8 cellular contexts compared by ENCODE assay signal in the genomic region with DNA sequence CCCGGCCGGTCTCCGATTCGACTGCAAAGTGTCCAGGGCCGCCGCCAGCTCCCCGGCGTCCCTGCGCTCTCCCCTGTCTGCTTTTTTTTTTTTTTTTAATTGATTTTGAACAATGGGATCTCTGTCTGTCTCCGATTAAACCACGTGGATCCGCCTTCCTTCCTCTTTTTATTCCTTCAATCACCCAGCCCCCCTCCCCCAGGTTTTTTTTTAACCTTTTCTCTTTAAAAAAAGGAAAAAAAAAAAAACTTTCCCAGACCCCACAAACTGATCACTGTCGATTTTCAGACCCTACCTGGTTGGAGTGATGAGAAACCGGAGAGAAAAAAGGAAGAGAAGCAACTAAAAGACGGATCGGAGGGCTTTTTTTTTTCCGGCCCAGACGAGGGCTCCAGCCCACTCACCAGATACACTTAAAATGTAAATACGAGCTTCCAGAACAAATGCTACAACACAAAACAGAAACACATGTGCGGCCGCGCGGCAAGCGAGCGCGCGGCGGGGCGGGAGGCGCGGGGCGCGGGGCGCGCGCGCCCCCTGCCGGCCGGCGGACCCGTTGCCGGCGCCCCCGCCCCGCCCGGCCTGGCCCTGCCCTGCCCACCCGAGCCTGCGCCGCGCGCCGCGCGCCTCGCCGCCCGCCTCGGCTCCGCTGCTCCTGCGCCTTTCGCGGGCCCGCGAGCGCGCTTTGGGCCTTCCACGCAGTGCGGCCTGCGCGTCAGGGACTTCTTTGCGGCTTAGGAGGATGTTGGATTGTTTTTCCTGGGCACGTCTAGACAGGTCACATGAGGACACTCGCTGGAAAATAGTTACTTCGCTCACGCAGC. TPM values are rescaled to one million over a fixed set of nuclear protein-coding genes. Genes with fewer than 3 reads are reported as not detected.
DNase-seq lines count a peak whose midpoint lies in the region; ATAC-seq and TF ChIP-seq lines count a peak whose summit lies in the region.

Gene RCC2, minus strand, starts transcription at position 428 of the 824 bp plus-strand sequence. CDS start 1,163 bp downstream, outside the sequence.

- ATAC-seq in GM19324 (IDR thresholded peaks at IDR 0.05; ENCODE audit: low FRiP score, unreplicated experiment), result peak; percentile 52
- peak; percentile 73 to 80 for ATAC-seq in naive thymus-derived CD8-positive, alpha-beta T cell

- H3K27ac Mint-ChIP-seq in naive thymus-derived CD8-positive, alpha-beta T cell, result peak within 1 kb of the TSS; percentile 90 to 98 (median 97)

- H3K4me3 Mint-ChIP-seq in naive thymus-derived CD8-positive, alpha-beta T cell, result peak within 1 kb of the TSS; percentile 92 to 99 (median 96)

- peaks cover 0 to 5% (median 0%) of the 10 kb centered on the region in 5 donors for H3K27me3 Mint-ChIP-seq in naive thymus-derived CD8-positive, alpha-beta T cell

- H3K4me1 Mint-ChIP-seq in naive thymus-derived CD8-positive, alpha-beta T cell, result peaks cover 7 to 47% (median 42%) of the 10 kb centered on the region in 4 donors

- H3K9me3 Mint-ChIP-seq in naive thymus-derived CD8-positive, alpha-beta T cell, result no peaks in the 10 kb centered on the region

- peak within 1 kb of the TSS; percentile 90 for H3K4me3 ChIP-seq in fibroblast of mammary gland (ENCODE audit: control insufficient read depth, low read depth, low read length)

- DNase-seq in C1 segment of cervical spinal cord (lab: John Stamatoyannopoulos, UW), result peak in 12 of 14 donors; percentile 26 to 81 (median 50)
- peak; percentile 77 for DNase-seq in HuH-7.5 (ENCODE audit: low spot score)
- peak; percentile 39 to 65 for DNase-seq in activated T-helper 1 cell treated with anti-CD3 and anti-CD28 coated beads, Interleukin-2, amount 50 U/mL, for 16 hours (ENCODE audit: low read depth in 1 of 2, low spot score in 1 of 2)
- DNase-seq in fibroblast of mammary gland (ENCODE audit: low read depth), result peak; percentile 78
- DNase-seq in naive thymus-derived CD8-positive, alpha-beta T cell, result peak; percentile 50 to 83 (median 70)
- DNase-seq in stimulated activated naive CD4-positive, alpha-beta T cell (lab: John Stamatoyannopoulos, UW), result peak; percentile 64 to 75 (median 72)

- peaks cover 0 to 11% (median 0%) of the 10 kb centered on the region in 3 donors for H3K36me3 Mint-ChIP-seq in naive thymus-derived CD8-positive, alpha-beta T cell

- POLR2A ChIA-PET in naive thymus-derived CD8-positive, alpha-beta T cell (lab: Charles Lee), result interaction anchor here (0.5 to 1.1 kb wide), 6 partner anchors 13 to 1757 kb away, joined by 3 to 7 read pairs (median 4); no protein-coding TSS in a partner anchor

- no peak for TF ChIP-seq CTCF in fibroblast of mammary gland (conservative IDR thresholded peaks at IDR 0.05; ENCODE audit: control insufficient read depth, insufficient read depth, low read depth, low read length)

TF ChIP-seq in PFSK-1, 5 proteins besides CTCF, POLR2A, EP300 and RAD21:
- TF ChIP-seq SIN3A (IDR thresholded peaks at IDR 0.05; ENCODE audit: borderline replicate concordance, insufficient read depth, low read length) (peak; percentile 84), POLR2AphosphoS5 (IDR thresholded peaks at IDR 0.05; ENCODE audit: low read depth, low read length) (peak; percentile 68), TAF1 (IDR thresholded peaks at IDR 0.05; ENCODE audit: borderline replicate concordance, insufficient read depth, low read length) (peak; percentile 85), FOXP2 (optimal IDR thresholded peaks at IDR 0.05; ENCODE audit: borderline replicate concordance, extremely low read depth, extremely low read length, insufficient read depth) (no peak)
- TF ChIP-seq, protein P1, sequence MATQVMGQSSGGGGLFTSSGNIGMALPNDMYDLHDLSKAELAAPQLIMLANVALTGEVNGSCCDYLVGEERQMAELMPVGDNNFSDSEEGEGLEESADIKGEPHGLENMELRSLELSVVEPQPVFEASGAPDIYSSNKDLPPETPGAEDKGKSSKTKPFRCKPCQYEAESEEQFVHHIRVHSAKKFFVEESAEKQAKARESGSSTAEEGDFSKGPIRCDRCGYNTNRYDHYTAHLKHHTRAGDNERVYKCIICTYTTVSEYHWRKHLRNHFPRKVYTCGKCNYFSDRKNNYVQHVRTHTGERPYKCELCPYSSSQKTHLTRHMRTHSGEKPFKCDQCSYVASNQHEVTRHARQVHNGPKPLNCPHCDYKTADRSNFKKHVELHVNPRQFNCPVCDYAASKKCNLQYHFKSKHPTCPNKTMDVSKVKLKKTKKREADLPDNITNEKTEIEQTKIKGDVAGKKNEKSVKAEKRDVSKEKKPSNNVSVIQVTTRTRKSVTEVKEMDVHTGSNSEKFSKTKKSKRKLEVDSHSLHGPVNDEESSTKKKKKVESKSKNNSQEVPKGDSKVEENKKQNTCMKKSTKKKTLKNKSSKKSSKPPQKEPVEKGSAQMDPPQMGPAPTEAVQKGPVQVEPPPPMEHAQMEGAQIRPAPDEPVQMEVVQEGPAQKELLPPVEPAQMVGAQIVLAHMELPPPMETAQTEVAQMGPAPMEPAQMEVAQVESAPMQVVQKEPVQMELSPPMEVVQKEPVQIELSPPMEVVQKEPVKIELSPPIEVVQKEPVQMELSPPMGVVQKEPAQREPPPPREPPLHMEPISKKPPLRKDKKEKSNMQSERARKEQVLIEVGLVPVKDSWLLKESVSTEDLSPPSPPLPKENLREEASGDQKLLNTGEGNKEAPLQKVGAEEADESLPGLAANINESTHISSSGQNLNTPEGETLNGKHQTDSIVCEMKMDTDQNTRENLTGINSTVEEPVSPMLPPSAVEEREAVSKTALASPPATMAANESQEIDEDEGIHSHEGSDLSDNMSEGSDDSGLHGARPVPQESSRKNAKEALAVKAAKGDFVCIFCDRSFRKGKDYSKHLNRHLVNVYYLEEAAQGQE (IDR thresholded peaks at IDR 0.05; ENCODE audit: insufficient read depth in 1 of 2, low read depth in 2 of 2, low read length in 2 of 2), result no peak

RNA-seq across cellular contexts. Expression of gene RCC2, which starts in this region (rescaled TPM):
- 101 TPM for polyA plus RNA-seq in PFSK-1 (2012; ENCODE audit: insufficient read length, low read depth)
- 10 to 100 TPM; 60.9 to 61.9 TPM for total RNA-seq in naive thymus-derived CD8-positive, alpha-beta T cell
- 10 to 100 TPM; 20.8 to 37.5 (median 26.0) TPM for polyA plus RNA-seq in naive thymus-derived CD8-positive, alpha-beta T cell

Comparison
In these comparisons a context has a peak if more than half of its experiments do, and no peak if none do; other contexts are left out.
1. Peak in every context shown above with its lines: DNase-seq, ATAC-seq and H3K4me3 ChIP-seq.